Comparison of ENCODE assay signal across 21 cellular contexts in genomic region chr17:65522751-65523404, GRCh38. TPM values are rescaled to one million over a fixed set of nuclear protein-coding genes. Genes with fewer than 3 reads are reported as not detected.
A peak's percentile ranks its signal among the peaks of the same experiment; 100 is the strongest.
DNase-seq lines count a peak whose midpoint lies in the region; ATAC-seq and TF ChIP-seq lines count a peak whose summit lies in the region.
"Had no signal": no experiment of that assay in that cellular context is flagged by ENCODE, and none has a peak within 500 bp of the region (broad histone marks: within the 10 kb centered on the region; RNA-seq: fewer than 3 reads in every experiment).

No MANE protein-coding gene starts in this region.

- 0 out of 2 replicates have a peak, but pooled peaks cover 8% of the 10 kb centered on the region for H4K20me1 ChIP-seq in DND-41 (ENCODE audit: insufficient read depth, low read length)
- H4K20me1 ChIP-seq in neural progenitor cell (ENCODE audit: low read depth), result no peaks in the 10 kb centered on the region

- H3K4me3 Mint-ChIP-seq in activated CD8-positive, alpha-beta memory T cell treated with anti-CD3 and anti-CD28 coated beads, Interleukin-2, amount 10 ng/mL, durations not matched to agents 7 days and 5 days, result no peak overlapping the region
- H3K4me3 Mint-ChIP-seq in activated naive CD8-positive, alpha-beta T cell treated with anti-CD3 and anti-CD28 coated beads, Interleukin-2, amount 10 ng/mL, durations not matched to agents 7 days and 5 days, result peak overlapping the region; percentile 56
- H3K4me3 Mint-ChIP-seq in neural progenitor cell (no peak overlapping the region), HFFc6 (no peak overlapping the region)
- H3K4me3 Mint-ChIP-seq: CD14-positive monocyte had no signal

- peaks cover 18% of the 10 kb centered on the region for H3K4me1 Mint-ChIP-seq in activated CD8-positive, alpha-beta memory T cell treated with anti-CD3 and anti-CD28 coated beads, Interleukin-2, amount 10 ng/mL, durations not matched to agents 7 days and 5 days
- H3K4me1 Mint-ChIP-seq in activated naive CD8-positive, alpha-beta T cell treated with anti-CD3 and anti-CD28 coated beads, Interleukin-2, amount 10 ng/mL, durations not matched to agents 7 days and 5 days, result peaks cover 20% of the 10 kb centered on the region
- H3K4me1 Mint-ChIP-seq in neural progenitor cell, result peaks cover 48% of the 10 kb centered on the region
- no peaks in the 10 kb centered on the region for H3K4me1 Mint-ChIP-seq in HFFc6 (ENCODE audit: low read depth)
- H3K4me1 Mint-ChIP-seq: CD14-positive monocyte had no signal

- no peak for DNase-seq in activated CD8-positive, alpha-beta memory T cell treated with anti-CD3 and anti-CD28 coated beads, Interleukin-2, amount 10 ng/mL, durations not matched to agents 7 days and 5 days
- DNase-seq in activated CD8-positive, alpha-beta memory T cell treated with anti-CD3 and anti-CD28 coated beads for 24 hours, result no peak
- no peak for DNase-seq in DND-41
- no peak for DNase-seq in activated naive CD8-positive, alpha-beta T cell treated with anti-CD3 and anti-CD28 coated beads, Interleukin-2, amount 10 ng/mL, durations not matched to agents 7 days and 5 days
- no peak for DNase-seq in neural progenitor cell (ENCODE audit: low spot score)
- no peak for DNase-seq in HFFc6
- no peak for DNase-seq in NK-92 (lab: John Stamatoyannopoulos, UW; ENCODE audit: unreplicated experiment)
- DNase-seq in stimulated activated CD4-positive, alpha-beta T cell treated with anti-CD3 and anti-CD28 coated beads, Interleukin-12 subunit alpha, Interleukin-12 subunit beta, amount 100 ng/mL, for 4 hours, result no peak
- DNase-seq: DMS79; gastrocnemius medialis; kidney glomerular epithelial cell; mammary epithelial cell; MG63; NCI-H1436; NCI-H2171; NCI-H69; PC-9; stimulated activated CD4-positive, alpha-beta T cell treated with anti-CD3 and anti-CD28 coated beads, Interleukin-2, amount 100 ng/mL, for 48 hours had no signal

- TF ChIP-seq CTCF in DND-41 (IDR thresholded peaks at IDR 0.05; ENCODE audit: borderline replicate concordance, extremely low read depth, low read length, poor library complexity, severe bottlenecking) (no peak), neural progenitor cell (IDR thresholded peaks at IDR 0.05) (no peak), HFFc6 (IDR thresholded peaks at IDR 0.05) (no peak)

- peak overlapping the region; percentile 55 for H3K27ac ChIP-seq in DND-41 (ENCODE audit: low read length)
- no peak overlapping the region for H3K27ac ChIP-seq in neural progenitor cell
- H3K27ac ChIP-seq: gastrocnemius medialis, PC-9 had no signal

- H3F3A ChIP-seq in neural progenitor cell (ENCODE audit: low read depth), result no peaks in the 10 kb centered on the region

- H2AFZ ChIP-seq in DND-41 (ENCODE audit: low read depth, low read length) (no peak overlapping the region), neural progenitor cell (replicated peaks) (no peak overlapping the region)
- H2AFZ ChIP-seq: PC-9 had no signal

- H3K79me2 ChIP-seq in DND-41 (ENCODE audit: insufficient read depth, low read length) (no peaks in the 10 kb centered on the region), neural progenitor cell (ENCODE audit: low read depth) (no peaks in the 10 kb centered on the region)

- POLR2A ChIA-PET in activated naive CD8-positive, alpha-beta T cell treated with anti-CD3 and anti-CD28 coated beads, Interleukin-2, amount 10 ng/mL, durations not matched to agents 7 days and 5 days (lab: Charles Lee), result interaction anchor here (0.6 to 1.1 kb wide), 3 partner anchors 8 to 89 kb away, joined by 3 to 5 read pairs (median 4); no protein-coding TSS in a partner anchor

- peak overlapping the region; percentile 42 for H3K4me2 ChIP-seq in DND-41 (ENCODE audit: insufficient read depth, low read length)
- H3K4me2 ChIP-seq in neural progenitor cell, result no peak overlapping the region
- H3K4me2 ChIP-seq: PC-9 had no signal

- no peaks in the 10 kb centered on the region for H3K9me3 ChIP-seq in DND-41 (ENCODE audit: insufficient read depth, low read length, severe bottlenecking)
- no peaks in the 10 kb centered on the region for H3K9me3 ChIP-seq in neural progenitor cell (ENCODE audit: low read depth)
- H3K9me3 ChIP-seq: gastrocnemius medialis, MG63 had no signal

- H3K27me3 ChIP-seq in DND-41 (ENCODE audit: insufficient read depth, low read length, poor library complexity) (no peaks in the 10 kb centered on the region), neural progenitor cell (no peaks in the 10 kb centered on the region)
- H3K27me3 ChIP-seq: gastrocnemius medialis, MG63 had no signal

- H3K9me3 Mint-ChIP-seq in activated CD8-positive, alpha-beta memory T cell treated with anti-CD3 and anti-CD28 coated beads, Interleukin-2, amount 10 ng/mL, durations not matched to agents 7 days and 5 days (ENCODE audit: low read depth), result peaks cover 3% of the 10 kb centered on the region
- H3K9me3 Mint-ChIP-seq in activated naive CD8-positive, alpha-beta T cell treated with anti-CD3 and anti-CD28 coated beads, Interleukin-2, amount 10 ng/mL, durations not matched to agents 7 days and 5 days, result peaks cover 1% of the 10 kb centered on the region
- peaks cover 2% of the 10 kb centered on the region for H3K9me3 Mint-ChIP-seq in neural progenitor cell
- H3K9me3 Mint-ChIP-seq in HFFc6, result peaks cover 7% of the 10 kb centered on the region; the same call in 1 of the 2 replicates

- CTCF ChIA-PET in activated CD8-positive, alpha-beta memory T cell treated with anti-CD3 and anti-CD28 coated beads, Interleukin-2, amount 10 ng/mL, durations not matched to agents 7 days and 5 days (lab: Charles Lee), result interaction anchor here (1.2 to 1.3 kb wide), 2 partner anchors 34 to 293 kb away, joined by 3 read pairs; no protein-coding TSS in a partner anchor

- H3K9ac ChIP-seq in DND-41 (ENCODE audit: low read depth, low read length), result no peak overlapping the region; the same call in 1 of the 2 replicates
- no peak overlapping the region for H3K9ac ChIP-seq in neural progenitor cell

- H3K4me3 ChIP-seq in DND-41 (ENCODE audit: low read depth in 1 of 2, low read length in 2 of 2) (no peak overlapping the region), neural progenitor cell (no peak overlapping the region)
- H3K4me3 ChIP-seq: gastrocnemius medialis, MG63, PC-9 had no signal

- H3K4me1 ChIP-seq in DND-41 (ENCODE audit: insufficient read depth, low read length) (peaks cover 29% of the 10 kb centered on the region), neural progenitor cell (peaks cover 10% of the 10 kb centered on the region)
- H3K4me1 ChIP-seq: gastrocnemius medialis had no signal

- H3K36me3 Mint-ChIP-seq in activated CD8-positive, alpha-beta memory T cell treated with anti-CD3 and anti-CD28 coated beads, Interleukin-2, amount 10 ng/mL, durations not matched to agents 7 days and 5 days, result no peaks in the 10 kb centered on the region
- peaks cover 2% of the 10 kb centered on the region for H3K36me3 Mint-ChIP-seq in activated naive CD8-positive, alpha-beta T cell treated with anti-CD3 and anti-CD28 coated beads, Interleukin-2, amount 10 ng/mL, durations not matched to agents 7 days and 5 days
- peaks cover 14% of the 10 kb centered on the region for H3K36me3 Mint-ChIP-seq in neural progenitor cell
- H3K36me3 Mint-ChIP-seq in HFFc6 (ENCODE audit: low read depth), result peaks cover 4% of the 10 kb centered on the region; the same call in 1 of the 2 replicates
- H3K36me3 Mint-ChIP-seq: CD14-positive monocyte had no signal

- H3K27ac Mint-ChIP-seq in activated CD8-positive, alpha-beta memory T cell treated with anti-CD3 and anti-CD28 coated beads, Interleukin-2, amount 10 ng/mL, durations not matched to agents 7 days and 5 days, result peak overlapping the region; percentile 36
- H3K27ac Mint-ChIP-seq in activated naive CD8-positive, alpha-beta T cell treated with anti-CD3 and anti-CD28 coated beads, Interleukin-2, amount 10 ng/mL, durations not matched to agents 7 days and 5 days, result peak overlapping the region; percentile 71
- H3K27ac Mint-ChIP-seq in neural progenitor cell (peak overlapping the region; percentile 52), HFFc6 (no peak overlapping the region)
- H3K27ac Mint-ChIP-seq: CD14-positive monocyte, progenitor cell of endocrine pancreas had no signal

- H3K36me3 ChIP-seq in DND-41 (ENCODE audit: insufficient read depth, low read length) (no peaks in the 10 kb centered on the region), neural progenitor cell (no peaks in the 10 kb centered on the region)
- H3K36me3 ChIP-seq: gastrocnemius medialis, MG63 had no signal

- H3K27me3 Mint-ChIP-seq in activated CD8-positive, alpha-beta memory T cell treated with anti-CD3 and anti-CD28 coated beads, Interleukin-2, amount 10 ng/mL, durations not matched to agents 7 days and 5 days, result peaks cover 77% of the 10 kb centered on the region
- H3K27me3 Mint-ChIP-seq in activated naive CD8-positive, alpha-beta T cell treated with anti-CD3 and anti-CD28 coated beads, Interleukin-2, amount 10 ng/mL, durations not matched to agents 7 days and 5 days, result peaks cover 44% of the 10 kb centered on the region
- H3K27me3 Mint-ChIP-seq in neural progenitor cell (ENCODE audit: insufficient read depth, low read depth) (peaks cover 15% of the 10 kb centered on the region), HFFc6 (ENCODE audit: insufficient read depth) (peaks cover 12% of the 10 kb centered on the region; the same call in 1 of the 2 replicates)

- ATAC-seq in activated CD8-positive, alpha-beta memory T cell treated with anti-CD3 and anti-CD28 coated beads, Interleukin-2, amount 10 ng/mL, durations not matched to agents 7 days and 5 days, result peak; percentile 18
- ATAC-seq in DND-41 (ENCODE audit: insufficient read depth, low read depth), result peak; percentile 39
- ATAC-seq in activated naive CD8-positive, alpha-beta T cell treated with anti-CD3 and anti-CD28 coated beads, Interleukin-2, amount 10 ng/mL, durations not matched to agents 7 days and 5 days (ENCODE audit: low read depth), result peak; percentile 15
- ATAC-seq: gastrocnemius medialis, HCT116 had no signal

RNA-seq across cellular contexts. Expression of gene AXIN2, which starts 38.6 kb away (rescaled TPM):
- total RNA-seq in activated CD8-positive, alpha-beta memory T cell treated with anti-CD3 and anti-CD28 coated beads, Interleukin-2, amount 10 ng/mL, durations not matched to agents 7 days and 5 days, result under 1 TPM; 0.61 to 0.75 TPM
- 1 to 10 TPM; 7.7 to 9.8 TPM for total RNA-seq in activated naive CD8-positive, alpha-beta T cell treated with anti-CD3 and anti-CD28 coated beads, Interleukin-2, amount 10 ng/mL, durations not matched to agents 7 days and 5 days
- total RNA-seq in neural progenitor cell (ENCODE audit: low replicate concordance), result 21.8 and 22.0 TPM in 2 replicates
- total RNA-seq in HFFc6 (2021; fragmentation: NEBNext Ultra II Directional; extraction: Animal tissue kit (Norgen Biotek cat#: 25700)), result under 1 TPM; 0.17 to 0.57 (median 0.39) TPM

Comparison
In these comparisons a context has a peak if more than half of its experiments do, and no peak if none do; other contexts are left out.
1. RNA of gene AXIN2, which starts 38.6 kb away (total RNA-seq): 21.8 to 22.0 TPM in neural progenitor cell and 7.7 to 9.8 TPM in activated naive CD8-positive, alpha-beta T cell treated with anti-CD3 and anti-CD28 coated beads, Interleukin-2, amount 10 ng/mL, durations not matched to agents 7 days and 5 days; 0.61 to 0.75 TPM in activated CD8-positive, alpha-beta memory T cell treated with anti-CD3 and anti-CD28 coated beads, Interleukin-2, amount 10 ng/mL, durations not matched to agents 7 days and 5 days and 0.17 to 0.57 TPM in HFFc6; every median in the first group is over 4 times any median in the second.
2. Peak in every context shown above with its lines, with median percentiles within 50 percentile points of each other: ATAC-seq.